In genomic region chr4:182818926-182819730, GRCh38 we compare ENCODE assay signal across 13 cellular contexts.
"Had no signal": no experiment of that assay in that cellular context is flagged by ENCODE, and none has a peak within 500 bp of the region (broad histone marks: within the 10 kb centered on the region; RNA-seq: fewer than 3 reads in every experiment).

No MANE protein-coding gene starts in this region.

- FAIRE-seq: small intestine had no signal

- H3K4me3 Mint-ChIP-seq: activated naive CD4-positive, alpha-beta T cell treated with anti-CD3 and anti-CD28 coated beads, Interleukin-2, amount 50 U/mL, for 24 hours had no signal

- H3K27me3 Mint-ChIP-seq: activated naive CD4-positive, alpha-beta T cell treated with anti-CD3 and anti-CD28 coated beads, Interleukin-2, amount 50 U/mL, for 24 hours had no signal

- H3K4me1 ChIP-seq: right atrium auricular region, tibial nerve had no signal

- H3K36me3 ChIP-seq: right atrium auricular region, tibial nerve had no signal

- H3K27me3 ChIP-seq: right atrium auricular region, tibial nerve had no signal

- H3K36me3 Mint-ChIP-seq: activated naive CD4-positive, alpha-beta T cell treated with anti-CD3 and anti-CD28 coated beads, Interleukin-2, amount 50 U/mL, for 24 hours had no signal

- H3K4me3 ChIP-seq: right atrium auricular region, tibial nerve had no signal

- H3K27ac Mint-ChIP-seq: activated naive CD4-positive, alpha-beta T cell treated with anti-CD3 and anti-CD28 coated beads, Interleukin-2, amount 50 U/mL, for 24 hours had no signal

- H3K9me3 ChIP-seq: right atrium auricular region, SK-N-SH, tibial nerve had no signal

- H3K4me1 Mint-ChIP-seq: activated naive CD4-positive, alpha-beta T cell treated with anti-CD3 and anti-CD28 coated beads, Interleukin-2, amount 50 U/mL, for 24 hours had no signal

- H3K9me3 Mint-ChIP-seq: activated naive CD4-positive, alpha-beta T cell treated with anti-CD3 and anti-CD28 coated beads, Interleukin-2, amount 50 U/mL, for 24 hours had no signal

- H3K4me2 ChIP-seq: SK-N-SH had no signal

- H3K9ac ChIP-seq: SK-N-SH had no signal

- H3K27ac ChIP-seq: right atrium auricular region, tibial nerve had no signal

- DNase-seq: activated CD4-positive, alpha-beta T cell treated with anti-CD3 and anti-CD28 coated beads for 48 hours; activated T-cell treated with anti-CD3 and anti-CD28 coated beads for 4 hours; central memory CD4-positive, alpha-beta T cell; cortex of kidney; effector memory CD4-positive, alpha-beta T cell; erythroblast; head of caudate nucleus; SK-N-SH; small intestine; T-helper 1 cell had no signal

- H3K9me2 ChIP-seq: SK-N-SH had no signal
